In genomic region chr22:43497956-43498855, GRCh38 we compare ENCODE assay signal across 32 cellular contexts.
"Had no signal": no experiment of that assay in that cellular context is flagged by ENCODE, and none has a peak within 500 bp of the region (broad histone marks: within the 10 kb centered on the region; RNA-seq: fewer than 3 reads in every experiment).

No MANE protein-coding gene starts in this region.

- H3K9me3 ChIP-seq: adrenal gland, body of pancreas, breast epithelium had no signal

- H3K36me3 ChIP-seq: adrenal gland, brain microvascular endothelial cell, breast epithelium had no signal

- H3K4me1 ChIP-seq: adrenal gland, body of pancreas, breast epithelium had no signal

- DNase-seq: activated B cell treated with CpG ODN at 0.5 μM for 24 hours; activated CD4-positive, alpha-beta memory T cell treated with anti-CD3 and anti-CD28 coated beads for 36 hours; activated CD4-positive, alpha-beta T cell treated with anti-CD3 and anti-CD28 coated beads for 4 hours; activated CD4-positive, alpha-beta T cell treated with anti-CD3 and anti-CD28 coated beads, Interleukin-2, amount 10 ng/mL, durations not matched to agents 24 days and 14 days; activated CD4-positive, alpha-beta T cell treated with anti-CD3 and anti-CD28 coated beads, Interleukin-2, amount 50 U/mL, for 1 hour; activated CD4-positive, alpha-beta T cell treated with anti-CD3 and anti-CD28 coated beads, Interleukin-2, amount 50 U/mL, for 4 hours; activated CD4-positive, CD25-positive, alpha-beta regulatory T cell treated with anti-CD3 and anti-CD28 coated beads, Interleukin-2, amount 50 U/mL, for 72 hours; activated CD8-positive, alpha-beta memory T cell treated with anti-CD3 and anti-CD28 coated beads, Interleukin-2, amount 50 U/mL, for 4 hours; activated CD8-positive, alpha-beta T cell treated with anti-CD3 and anti-CD28 coated beads for 36 hours; activated effector memory CD4-positive, alpha-beta T cell treated with anti-CD3 and anti-CD28 coated beads, Interleukin-2, amount 50 U/mL, for 16 hours; activated gamma-delta T cell treated with Interleukin-2 at 50 U/mL for 16 hours; activated naive CD4-positive, alpha-beta T cell; activated naive CD4-positive, alpha-beta T cell treated with anti-CD3 and anti-CD28 coated beads for 36 hours; activated naive CD4-positive, alpha-beta T cell treated with anti-CD3 and anti-CD28 coated beads, Interleukin-2, amount 50 U/mL, for 16 hours; activated naive CD8-positive, alpha-beta T cell treated with anti-CD3 and anti-CD28 coated beads for 36 hours; activated T-cell treated with anti-CD3 and anti-CD28 coated beads for 4 hours; activated T-cell treated with anti-CD3 and anti-CD28 coated beads, Interleukin-2, amount 50 U/mL, for 1 hour; activated T-cell treated with anti-CD3 and anti-CD28 coated beads, Interleukin-2, amount 50 U/mL, for 4 hours; activated T-cell treated with anti-CD3 and anti-CD28 coated beads, Interleukin-2, amount 50 U/mL, for 72 hours; adrenal gland; amniotic stem cell; aorta; body of pancreas; brain microvascular endothelial cell; central memory CD4-positive, alpha-beta T cell; T-helper 1 cell; T-helper 2 cell; T-helper 9 cell had no signal

- H3K27ac ChIP-seq: adrenal gland, body of pancreas, brain microvascular endothelial cell, breast epithelium, VCaP had no signal

- H3K4me3 ChIP-seq: adrenal gland, body of pancreas, breast epithelium had no signal

- FAIRE-seq: astrocyte, TTC549 had no signal

- H3K27me3 ChIP-seq: adrenal gland, body of pancreas, brain microvascular endothelial cell, breast epithelium had no signal
